ENCODE assay signal across 1 cellular context in the genomic region with DNA sequence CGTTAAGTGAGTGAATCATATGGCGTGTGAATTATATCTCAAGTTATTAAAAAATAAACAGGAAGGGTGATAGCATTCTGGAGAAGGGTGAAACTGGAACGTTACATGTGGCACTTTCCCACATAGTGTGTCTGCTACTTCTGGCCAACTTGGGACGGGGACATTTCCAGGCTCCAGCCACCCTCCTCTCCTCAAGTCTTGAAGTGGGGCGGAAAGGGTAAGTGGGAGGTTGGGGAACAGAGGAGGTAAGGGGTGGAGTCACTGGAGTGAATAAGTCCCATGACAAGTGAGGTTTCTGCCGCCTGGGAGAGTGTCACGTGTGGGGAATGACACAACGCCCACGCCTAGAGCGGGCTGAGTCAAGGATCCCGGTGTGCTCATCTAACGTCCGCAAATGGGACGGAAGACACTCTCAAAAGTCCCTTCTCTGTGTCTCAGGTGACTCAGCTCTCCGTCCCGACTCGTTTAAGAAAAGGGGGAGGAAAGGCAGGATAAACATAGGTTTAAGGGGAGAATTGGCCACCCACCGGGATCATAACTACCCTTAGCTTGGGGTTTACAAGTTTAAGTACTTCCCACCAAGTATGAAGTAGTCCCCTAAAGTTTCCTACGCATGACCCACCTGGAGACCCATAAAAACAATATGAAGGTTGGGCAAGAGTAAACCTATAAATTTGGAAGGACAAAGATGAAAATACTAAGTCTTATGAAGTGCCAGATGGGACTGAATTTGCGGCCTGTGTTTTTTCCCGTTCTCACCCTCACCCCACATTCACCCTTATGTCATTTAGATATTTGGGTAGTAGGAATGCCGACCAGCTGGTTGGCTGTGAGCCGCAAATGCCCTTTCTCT.
TF ChIP-seq lines count a peak whose summit lies in the region.

No MANE protein-coding gene starts in this region.

TF ChIP-seq in HepG2, 621 proteins besides CTCF, POLR2A, EP300 and RAD21 (continued from another document and continues in another):
- no peak for TF ChIP-seq MAFK (conservative IDR thresholded peaks at IDR 0.05 in 1 of 2, IDR thresholded peaks at IDR 0.05 in 1 of 2; ENCODE audit: low read length in 2 of 2)
- no peak for TF ChIP-seq PCBP1 (IDR thresholded peaks at IDR 0.05; ENCODE audit: borderline replicate concordance, low read depth, low read length)
- TF ChIP-seq ZNF75D (CRISPR knock-in tag; IDR thresholded peaks at IDR 0.05; ENCODE audit: borderline replicate concordance): no peak
- TF ChIP-seq NFE2L1 (CRISPR knock-in tag; IDR thresholded peaks at IDR 0.05; ENCODE audit: borderline replicate concordance): no peak
- TF ChIP-seq ZBTB38 (CRISPR knock-in tag; IDR thresholded peaks at IDR 0.05): peak; percentile 32; the same call in 1 of the 2 replicates
- TF ChIP-seq, protein P1, sequence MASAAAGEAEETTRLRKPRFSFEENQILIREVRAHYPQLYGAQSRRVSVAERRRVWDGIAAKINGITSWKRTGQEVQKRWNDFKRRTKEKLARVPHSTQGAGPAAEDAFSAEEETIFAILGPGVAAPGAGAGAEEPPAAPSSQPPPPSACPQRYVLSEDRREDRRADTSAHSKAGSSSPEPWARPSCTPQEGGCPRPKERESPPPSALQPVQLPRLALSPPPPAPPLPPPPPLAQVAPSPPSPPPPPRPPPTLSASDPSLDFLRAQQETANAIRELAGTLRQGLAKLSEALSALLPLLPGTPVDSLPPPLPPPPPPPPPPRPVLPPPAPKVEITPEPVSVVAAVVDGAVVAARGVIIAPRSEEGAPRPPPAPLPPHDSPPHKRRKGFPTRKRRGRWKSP (CRISPR knock-in tag; IDR thresholded peaks at IDR 0.05): no peak
- TF ChIP-seq, protein P2, sequence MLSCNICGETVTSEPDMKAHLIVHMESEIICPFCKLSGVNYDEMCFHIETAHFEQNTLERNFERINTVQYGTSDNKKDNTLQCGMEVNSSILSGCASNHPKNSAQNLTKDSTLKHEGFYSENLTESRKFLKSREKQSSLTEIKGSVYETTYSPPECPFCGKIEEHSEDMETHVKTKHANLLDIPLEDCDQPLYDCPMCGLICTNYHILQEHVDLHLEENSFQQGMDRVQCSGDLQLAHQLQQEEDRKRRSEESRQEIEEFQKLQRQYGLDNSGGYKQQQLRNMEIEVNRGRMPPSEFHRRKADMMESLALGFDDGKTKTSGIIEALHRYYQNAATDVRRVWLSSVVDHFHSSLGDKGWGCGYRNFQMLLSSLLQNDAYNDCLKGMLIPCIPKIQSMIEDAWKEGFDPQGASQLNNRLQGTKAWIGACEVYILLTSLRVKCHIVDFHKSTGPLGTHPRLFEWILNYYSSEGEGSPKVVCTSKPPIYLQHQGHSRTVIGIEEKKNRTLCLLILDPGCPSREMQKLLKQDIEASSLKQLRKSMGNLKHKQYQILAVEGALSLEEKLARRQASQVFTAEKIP (CRISPR knock-in tag; IDR thresholded peaks at IDR 0.05; ENCODE audit: borderline replicate concordance): no peak
- no peak for TF ChIP-seq ZNF484 (CRISPR knock-in tag; IDR thresholded peaks at IDR 0.05; ENCODE audit: borderline replicate concordance, low read depth)
- TF ChIP-seq, protein P3, sequence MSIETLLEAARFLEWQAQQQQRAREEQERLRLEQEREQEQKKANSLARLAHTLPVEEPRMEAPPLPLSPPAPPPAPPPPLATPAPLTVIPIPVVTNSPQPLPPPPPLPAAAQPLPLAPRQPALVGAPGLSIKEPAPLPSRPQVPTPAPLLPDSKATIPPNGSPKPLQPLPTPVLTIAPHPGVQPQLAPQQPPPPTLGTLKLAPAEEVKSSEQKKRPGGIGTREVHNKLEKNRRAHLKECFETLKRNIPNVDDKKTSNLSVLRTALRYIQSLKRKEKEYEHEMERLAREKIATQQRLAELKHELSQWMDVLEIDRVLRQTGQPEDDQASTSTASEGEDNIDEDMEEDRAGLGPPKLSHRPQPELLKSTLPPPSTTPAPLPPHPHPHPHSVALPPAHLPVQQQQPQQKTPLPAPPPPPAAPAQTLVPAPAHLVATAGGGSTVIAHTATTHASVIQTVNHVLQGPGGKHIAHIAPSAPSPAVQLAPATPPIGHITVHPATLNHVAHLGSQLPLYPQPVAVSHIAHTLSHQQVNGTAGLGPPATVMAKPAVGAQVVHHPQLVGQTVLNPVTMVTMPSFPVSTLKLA (IDR thresholded peaks at IDR 0.05): peak; percentile 75
- TF ChIP-seq ZNF441 (CRISPR knock-in tag; IDR thresholded peaks at IDR 0.05; ENCODE audit: borderline replicate concordance): no peak
- peak; percentile 36; the same call in 1 of the 2 replicates for TF ChIP-seq MYNN (CRISPR knock-in tag; IDR thresholded peaks at IDR 0.05; ENCODE audit: low read depth)
- TF ChIP-seq, protein P4, sequence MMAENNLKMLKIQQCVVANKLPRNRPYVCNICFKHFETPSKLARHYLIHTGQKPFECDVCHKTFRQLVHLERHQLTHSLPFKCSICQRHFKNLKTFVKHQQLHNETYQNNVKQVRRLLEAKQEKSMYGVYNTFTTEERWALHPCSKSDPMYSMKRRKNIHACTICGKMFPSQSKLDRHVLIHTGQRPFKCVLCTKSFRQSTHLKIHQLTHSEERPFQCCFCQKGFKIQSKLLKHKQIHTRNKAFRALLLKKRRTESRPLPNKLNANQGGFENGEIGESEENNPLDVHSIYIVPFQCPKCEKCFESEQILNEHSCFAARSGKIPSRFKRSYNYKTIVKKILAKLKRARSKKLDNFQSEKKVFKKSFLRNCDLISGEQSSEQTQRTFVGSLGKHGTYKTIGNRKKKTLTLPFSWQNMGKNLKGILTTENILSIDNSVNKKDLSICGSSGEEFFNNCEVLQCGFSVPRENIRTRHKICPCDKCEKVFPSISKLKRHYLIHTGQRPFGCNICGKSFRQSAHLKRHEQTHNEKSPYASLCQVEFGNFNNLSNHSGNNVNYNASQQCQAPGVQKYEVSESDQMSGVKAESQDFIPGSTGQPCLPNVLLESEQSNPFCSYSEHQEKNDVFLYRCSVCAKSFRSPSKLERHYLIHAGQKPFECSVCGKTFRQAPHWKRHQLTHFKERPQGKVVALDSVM (CRISPR knock-in tag; IDR thresholded peaks at IDR 0.05): no peak
- no peak for TF ChIP-seq STAT5B (CRISPR knock-in tag; IDR thresholded peaks at IDR 0.05)
- no peak; the same call in 1 of the 2 replicates for TF ChIP-seq SNAI1 (CRISPR knock-in tag; IDR thresholded peaks at IDR 0.05; ENCODE audit: borderline replicate concordance)
- TF ChIP-seq TOPORS (CRISPR knock-in tag; IDR thresholded peaks at IDR 0.05): 0 out of 2 replicates have a peak, but pooled peaks have one; percentile 16
- TF ChIP-seq, protein P5, sequence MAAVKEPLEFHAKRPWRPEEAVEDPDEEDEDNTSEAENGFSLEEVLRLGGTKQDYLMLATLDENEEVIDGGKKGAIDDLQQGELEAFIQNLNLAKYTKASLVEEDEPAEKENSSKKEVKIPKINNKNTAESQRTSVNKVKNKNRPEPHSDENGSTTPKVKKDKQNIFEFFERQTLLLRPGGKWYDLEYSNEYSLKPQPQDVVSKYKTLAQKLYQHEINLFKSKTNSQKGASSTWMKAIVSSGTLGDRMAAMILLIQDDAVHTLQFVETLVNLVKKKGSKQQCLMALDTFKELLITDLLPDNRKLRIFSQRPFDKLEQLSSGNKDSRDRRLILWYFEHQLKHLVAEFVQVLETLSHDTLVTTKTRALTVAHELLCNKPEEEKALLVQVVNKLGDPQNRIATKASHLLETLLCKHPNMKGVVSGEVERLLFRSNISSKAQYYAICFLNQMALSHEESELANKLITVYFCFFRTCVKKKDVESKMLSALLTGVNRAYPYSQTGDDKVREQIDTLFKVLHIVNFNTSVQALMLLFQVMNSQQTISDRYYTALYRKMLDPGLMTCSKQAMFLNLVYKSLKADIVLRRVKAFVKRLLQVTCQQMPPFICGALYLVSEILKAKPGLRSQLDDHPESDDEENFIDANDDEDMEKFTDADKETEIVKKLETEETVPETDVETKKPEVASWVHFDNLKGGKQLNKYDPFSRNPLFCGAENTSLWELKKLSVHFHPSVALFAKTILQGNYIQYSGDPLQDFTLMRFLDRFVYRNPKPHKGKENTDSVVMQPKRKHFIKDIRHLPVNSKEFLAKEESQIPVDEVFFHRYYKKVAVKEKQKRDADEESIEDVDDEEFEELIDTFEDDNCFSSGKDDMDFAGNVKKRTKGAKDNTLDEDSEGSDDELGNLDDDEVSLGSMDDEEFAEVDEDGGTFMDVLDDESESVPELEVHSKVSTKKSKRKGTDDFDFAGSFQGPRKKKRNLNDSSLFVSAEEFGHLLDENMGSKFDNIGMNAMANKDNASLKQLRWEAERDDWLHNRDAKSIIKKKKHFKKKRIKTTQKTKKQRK (IDR thresholded peaks at IDR 0.05; ENCODE audit: low read length): no peak
- peak; percentile 6; the same call in 1 of the 2 replicates for TF ChIP-seq SSRP1 (CRISPR knock-in tag; IDR thresholded peaks at IDR 0.05)
- TF ChIP-seq DNMT3B (CRISPR knock-in tag; conservative IDR thresholded peaks at IDR 0.05): no peak
- TF ChIP-seq, protein P6, sequence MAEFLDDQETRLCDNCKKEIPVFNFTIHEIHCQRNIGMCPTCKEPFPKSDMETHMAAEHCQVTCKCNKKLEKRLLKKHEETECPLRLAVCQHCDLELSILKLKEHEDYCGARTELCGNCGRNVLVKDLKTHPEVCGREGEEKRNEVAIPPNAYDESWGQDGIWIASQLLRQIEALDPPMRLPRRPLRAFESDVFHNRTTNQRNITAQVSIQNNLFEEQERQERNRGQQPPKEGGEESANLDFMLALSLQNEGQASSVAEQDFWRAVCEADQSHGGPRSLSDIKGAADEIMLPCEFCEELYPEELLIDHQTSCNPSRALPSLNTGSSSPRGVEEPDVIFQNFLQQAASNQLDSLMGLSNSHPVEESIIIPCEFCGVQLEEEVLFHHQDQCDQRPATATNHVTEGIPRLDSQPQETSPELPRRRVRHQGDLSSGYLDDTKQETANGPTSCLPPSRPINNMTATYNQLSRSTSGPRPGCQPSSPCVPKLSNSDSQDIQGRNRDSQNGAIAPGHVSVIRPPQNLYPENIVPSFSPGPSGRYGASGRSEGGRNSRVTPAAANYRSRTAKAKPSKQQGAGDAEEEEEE (CRISPR knock-in tag; IDR thresholded peaks at IDR 0.05; ENCODE audit: borderline replicate concordance): no peak
- peak; percentile 62 for TF ChIP-seq CREB1 (IDR thresholded peaks at IDR 0.05)
- TF ChIP-seq CREB1 (CRISPR knock-in tag; IDR thresholded peaks at IDR 0.05): peak; percentile 54
- TF ChIP-seq IKZF4 (CRISPR knock-in tag; IDR thresholded peaks at IDR 0.05; ENCODE audit: borderline replicate concordance, low read depth, not compliant biosample characterization): no peak
- TF ChIP-seq ZNF557 (CRISPR knock-in tag; IDR thresholded peaks at IDR 0.05): no peak
- TF ChIP-seq, protein P7, sequence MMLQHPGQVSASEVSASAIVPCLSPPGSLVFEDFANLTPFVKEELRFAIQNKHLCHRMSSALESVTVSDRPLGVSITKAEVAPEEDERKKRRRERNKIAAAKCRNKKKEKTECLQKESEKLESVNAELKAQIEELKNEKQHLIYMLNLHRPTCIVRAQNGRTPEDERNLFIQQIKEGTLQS (CRISPR knock-in tag; IDR thresholded peaks at IDR 0.05): peak; percentile 29; the same call in 1 of the 2 replicates
- 0 out of 2 replicates have a peak, but pooled peaks have one; percentile 30 for TF ChIP-seq ZNF598 (CRISPR knock-in tag; IDR thresholded peaks at IDR 0.05; ENCODE audit: borderline replicate concordance)
- TF ChIP-seq, protein P8, sequence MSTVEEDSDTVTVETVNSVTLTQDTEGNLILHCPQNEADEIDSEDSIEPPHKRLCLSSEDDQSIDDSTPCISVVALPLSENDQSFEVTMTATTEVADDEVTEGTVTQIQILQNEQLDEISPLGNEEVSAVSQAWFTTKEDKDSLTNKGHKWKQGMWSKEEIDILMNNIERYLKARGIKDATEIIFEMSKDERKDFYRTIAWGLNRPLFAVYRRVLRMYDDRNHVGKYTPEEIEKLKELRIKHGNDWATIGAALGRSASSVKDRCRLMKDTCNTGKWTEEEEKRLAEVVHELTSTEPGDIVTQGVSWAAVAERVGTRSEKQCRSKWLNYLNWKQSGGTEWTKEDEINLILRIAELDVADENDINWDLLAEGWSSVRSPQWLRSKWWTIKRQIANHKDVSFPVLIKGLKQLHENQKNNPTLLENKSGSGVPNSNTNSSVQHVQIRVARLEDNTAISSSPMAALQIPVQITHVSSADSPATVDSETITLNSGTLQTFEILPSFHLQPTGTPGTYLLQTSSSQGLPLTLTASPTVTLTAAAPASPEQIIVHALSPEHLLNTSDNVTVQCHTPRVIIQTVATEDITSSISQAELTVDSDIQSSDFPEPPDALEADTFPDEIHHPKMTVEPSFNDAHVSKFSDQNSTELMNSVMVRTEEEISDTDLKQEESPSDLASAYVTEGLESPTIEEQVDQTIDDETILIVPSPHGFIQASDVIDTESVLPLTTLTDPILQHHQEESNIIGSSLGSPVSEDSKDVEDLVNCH (CRISPR knock-in tag; IDR thresholded peaks at IDR 0.05): no peak
- TF ChIP-seq, protein P9, sequence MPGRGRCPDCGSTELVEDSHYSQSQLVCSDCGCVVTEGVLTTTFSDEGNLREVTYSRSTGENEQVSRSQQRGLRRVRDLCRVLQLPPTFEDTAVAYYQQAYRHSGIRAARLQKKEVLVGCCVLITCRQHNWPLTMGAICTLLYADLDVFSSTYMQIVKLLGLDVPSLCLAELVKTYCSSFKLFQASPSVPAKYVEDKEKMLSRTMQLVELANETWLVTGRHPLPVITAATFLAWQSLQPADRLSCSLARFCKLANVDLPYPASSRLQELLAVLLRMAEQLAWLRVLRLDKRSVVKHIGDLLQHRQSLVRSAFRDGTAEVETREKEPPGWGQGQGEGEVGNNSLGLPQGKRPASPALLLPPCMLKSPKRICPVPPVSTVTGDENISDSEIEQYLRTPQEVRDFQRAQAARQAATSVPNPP (CRISPR knock-in tag; IDR thresholded peaks at IDR 0.05): no peak
- no peak for TF ChIP-seq U2AF1 (optimal IDR thresholded peaks at IDR 0.05; ENCODE audit: low read depth, low read length)
- TF ChIP-seq KDM2A (CRISPR knock-in tag; IDR thresholded peaks at IDR 0.05; ENCODE audit: borderline replicate concordance, low read depth): peak; percentile 60
- TF ChIP-seq, protein P10, sequence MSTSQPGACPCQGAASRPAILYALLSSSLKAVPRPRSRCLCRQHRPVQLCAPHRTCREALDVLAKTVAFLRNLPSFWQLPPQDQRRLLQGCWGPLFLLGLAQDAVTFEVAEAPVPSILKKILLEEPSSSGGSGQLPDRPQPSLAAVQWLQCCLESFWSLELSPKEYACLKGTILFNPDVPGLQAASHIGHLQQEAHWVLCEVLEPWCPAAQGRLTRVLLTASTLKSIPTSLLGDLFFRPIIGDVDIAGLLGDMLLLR (CRISPR knock-in tag; IDR thresholded peaks at IDR 0.05): no peak
- TF ChIP-seq, protein P11, sequence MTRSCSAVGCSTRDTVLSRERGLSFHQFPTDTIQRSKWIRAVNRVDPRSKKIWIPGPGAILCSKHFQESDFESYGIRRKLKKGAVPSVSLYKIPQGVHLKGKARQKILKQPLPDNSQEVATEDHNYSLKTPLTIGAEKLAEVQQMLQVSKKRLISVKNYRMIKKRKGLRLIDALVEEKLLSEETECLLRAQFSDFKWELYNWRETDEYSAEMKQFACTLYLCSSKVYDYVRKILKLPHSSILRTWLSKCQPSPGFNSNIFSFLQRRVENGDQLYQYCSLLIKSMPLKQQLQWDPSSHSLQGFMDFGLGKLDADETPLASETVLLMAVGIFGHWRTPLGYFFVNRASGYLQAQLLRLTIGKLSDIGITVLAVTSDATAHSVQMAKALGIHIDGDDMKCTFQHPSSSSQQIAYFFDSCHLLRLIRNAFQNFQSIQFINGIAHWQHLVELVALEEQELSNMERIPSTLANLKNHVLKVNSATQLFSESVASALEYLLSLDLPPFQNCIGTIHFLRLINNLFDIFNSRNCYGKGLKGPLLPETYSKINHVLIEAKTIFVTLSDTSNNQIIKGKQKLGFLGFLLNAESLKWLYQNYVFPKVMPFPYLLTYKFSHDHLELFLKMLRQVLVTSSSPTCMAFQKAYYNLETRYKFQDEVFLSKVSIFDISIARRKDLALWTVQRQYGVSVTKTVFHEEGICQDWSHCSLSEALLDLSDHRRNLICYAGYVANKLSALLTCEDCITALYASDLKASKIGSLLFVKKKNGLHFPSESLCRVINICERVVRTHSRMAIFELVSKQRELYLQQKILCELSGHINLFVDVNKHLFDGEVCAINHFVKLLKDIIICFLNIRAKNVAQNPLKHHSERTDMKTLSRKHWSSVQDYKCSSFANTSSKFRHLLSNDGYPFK (CRISPR knock-in tag; IDR thresholded peaks at IDR 0.05; ENCODE audit: borderline replicate concordance): no peak
